ENCODE assay signal across 25 cellular contexts in the genomic region with DNA sequence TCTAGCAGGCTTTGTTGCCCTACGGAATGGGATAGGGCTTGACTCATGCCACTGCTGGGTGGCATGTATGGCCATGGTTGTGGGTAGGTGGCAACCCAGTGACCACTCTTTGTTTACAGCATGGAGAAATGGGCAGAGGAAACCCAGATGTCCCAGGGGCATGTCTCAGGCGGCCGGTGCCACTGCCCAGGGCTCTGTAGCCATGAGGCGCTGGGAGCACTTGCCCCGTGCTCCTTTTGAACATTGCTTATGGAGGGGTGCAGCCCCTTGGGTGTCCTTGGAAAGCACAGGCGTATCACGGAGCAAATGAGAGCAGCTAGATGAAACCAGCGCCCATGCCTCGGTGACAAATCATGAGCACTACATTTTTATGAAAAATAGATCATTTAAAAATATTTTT.
"Had no signal": no experiment of that assay in that cellular context is flagged by ENCODE, and none has a peak within 500 bp of the region (broad histone marks: within the 10 kb centered on the region; RNA-seq: fewer than 3 reads in every experiment).

No MANE protein-coding gene starts in this region.

- H3K27ac ChIP-seq: cardiac muscle cell, colonic mucosa, lower lobe of right lung, right lobe of liver, skin epidermis, testis had no signal

- ATAC-seq: activated CD8-positive, alpha-beta memory T cell treated with anti-CD3 and anti-CD28 coated beads, Interleukin-2, amount 10 ng/mL, durations not matched to agents 7 days and 5 days; gastroesophageal sphincter; lower lobe of right lung; mucosa of descending colon; right lobe of liver; WTC11 had no signal

- H3K27me3 ChIP-seq: cardiac muscle cell, colonic mucosa, gastroesophageal sphincter, right lobe of liver, testis, uterus had no signal

- H3K4me1 ChIP-seq: colonic mucosa, right lobe of liver, testis, uterus had no signal

- H3K36me3 ChIP-seq: cardiac muscle cell, colonic mucosa, gastroesophageal sphincter, lower lobe of right lung, right lobe of liver, uterus had no signal

- H3K4me3 ChIP-seq: cardiac muscle cell, colonic mucosa, gastroesophageal sphincter, lower lobe of right lung, mucosa of descending colon, right lobe of liver, skin epidermis, testis, uterus had no signal

- DNase-seq: activated CD4-positive, alpha-beta memory T cell treated with anti-CD3 and anti-CD28 coated beads, Interleukin-2, amount 10 ng/mL, durations not matched to agents 7 days and 5 days; activated CD4-positive, alpha-beta T cell treated with anti-CD3 and anti-CD28 coated beads for 1 hour; activated CD4-positive, alpha-beta T cell treated with anti-CD3 and anti-CD28 coated beads, Interleukin-2, amount 10 ng/mL, durations not matched to agents 7 days and 5 days; activated CD8-positive, alpha-beta memory T cell treated with anti-CD3 and anti-CD28 coated beads, Interleukin-2, amount 10 ng/mL, durations not matched to agents 7 days and 5 days; activated effector memory CD4-positive, alpha-beta T cell treated with Interleukin-2 at 50 U/mL for 16 hours; activated naive CD4-positive, alpha-beta T cell treated with Interleukin-2 at 50 U/mL for 16 hours; anterior cingulate cortex; cerebellar nuclear complex; colonic mucosa; effector CD8-positive, alpha-beta T cell; hypothalamus; immature natural killer cell; lower lobe of right lung; mesendoderm; mucosa of descending colon; right lobe of liver; stimulated activated CD4-positive, alpha-beta T cell treated with anti-CD3 and anti-CD28 coated beads, Interleukin-1b, Interleukin-23, amount 100 ng/mL, for 48 hours; stimulated activated naive CD4-positive, alpha-beta T cell; T-helper 2 cell; testis had no signal

- H3K9me3 ChIP-seq: colonic mucosa, gastroesophageal sphincter, lower lobe of right lung, mucosa of descending colon, right lobe of liver, testis, uterus had no signal
